Comparison of ENCODE assay signal across 17 cellular contexts in the genomic region with DNA sequence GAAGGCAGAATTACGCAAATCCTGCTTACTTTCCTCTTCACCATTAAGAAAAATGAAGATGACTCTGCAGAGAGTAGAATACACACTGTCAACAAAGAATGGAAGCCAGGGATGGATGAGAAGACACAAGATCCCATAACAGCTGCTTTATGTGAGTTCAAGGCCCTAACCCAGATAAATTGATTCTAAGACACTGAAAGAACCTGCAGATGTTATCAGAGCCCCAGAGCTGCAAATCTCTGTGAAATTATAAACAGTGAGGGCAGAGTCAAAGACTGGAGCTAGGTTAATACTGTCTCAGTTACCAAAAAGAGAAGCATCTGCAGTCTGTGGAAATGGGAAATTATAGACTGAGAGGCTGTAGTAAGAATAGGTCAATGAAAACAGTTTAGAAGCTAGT.
DNase-seq lines count a peak whose midpoint lies in the region; TF ChIP-seq lines count a peak whose summit lies in the region.
"Had no signal": no experiment of that assay in that cellular context is flagged by ENCODE, and none has a peak within 500 bp of the region (broad histone marks: within the 10 kb centered on the region; RNA-seq: fewer than 3 reads in every experiment).

No MANE protein-coding gene starts in this region.

- CTCF ChIA-PET in mammary epithelial cell (lab: Charles Lee; ENCODE audit: low non-redundant PET): no interaction called here

- in situ Hi-C loops in mammary epithelial cell (cut with MboI; ENCODE audit: low sequenced_read_pairs in 2 of 2) (no loop called here), transverse colon (cut with MboI; ENCODE audit: low pct_ligation_motif_present in 1 of 4, low pct_unique_long_range_greater_than_20kb in 1 of 4, low sequenced_read_pairs in 3 of 4) (no loop called here)

- TF ChIP-seq POLR2A in breast epithelium (IDR thresholded peaks at IDR 0.05) (no peak), transverse colon (IDR thresholded peaks at IDR 0.05) (no peak)

- H3K9ac ChIP-seq in mammary epithelial cell (ENCODE audit: insufficient read depth, low read length) (no peak overlapping the region), parathyroid adenoma (no peak overlapping the region)
- H3K9ac ChIP-seq: BLaER1 treated with 17β-estradiol and CSF1 and Interleukin-3, amounts not matched to agents 10 nM and 100 nM had no signal

- H2AFZ ChIP-seq in mammary epithelial cell (ENCODE audit: low read depth, low read length): peak overlapping the region; percentile 6
- H2AFZ ChIP-seq in parathyroid adenoma: peak overlapping the region; percentile 51

- TF ChIP-seq CTCF in mammary epithelial cell (conservative IDR thresholded peaks at IDR 0.05 in 1 of 2, IDR thresholded peaks at IDR 0.05 in 1 of 2; ENCODE audit: extremely low read depth in 1 of 2, insufficient read depth in 1 of 2, low read depth in 1 of 2, low read length in 2 of 2) (no peak), breast epithelium (IDR thresholded peaks at IDR 0.05) (no peak), parathyroid adenoma (IDR thresholded peaks at IDR 0.05) (no peak), transverse colon (IDR thresholded peaks at IDR 0.05) (no peak)

- H4K20me1 ChIP-seq in mammary epithelial cell (ENCODE audit: insufficient read depth, low read length): no peaks in the 10 kb centered on the region
- H4K20me1 ChIP-seq: BLaER1 treated with 17β-estradiol and CSF1 and Interleukin-3, amounts not matched to agents 10 nM and 100 nM had no signal

- WGBS in mammary epithelial cell (ENCODE audit: low coverage, missing lambda C conversion rate): 47% methylated on average over 1 of the region's 1 CpG
- WGBS in transverse colon (ENCODE audit: low coverage in 1 of 2), 2 donors: 40 to 50% methylated on average over 1 of the region's 1 CpG

- H3K27me3 ChIP-seq in mammary epithelial cell (ENCODE audit: insufficient read depth, low read length) (no peaks in the 10 kb centered on the region), breast epithelium (no peaks in the 10 kb centered on the region), parathyroid adenoma (ENCODE audit: control insufficient read depth, insufficient read depth, low read length) (no peaks in the 10 kb centered on the region), transverse colon (no peaks in the 10 kb centered on the region)
- H3K27me3 ChIP-seq: BLaER1 treated with 17β-estradiol and CSF1 and Interleukin-3, amounts not matched to agents 10 nM and 100 nM had no signal

- no TSS peak for BruUV-seq in mammary epithelial cell (replicated peaks; lab: Mats Ljungman, UMichigan)

- intact Hi-C loops in mammary epithelial cell (cut with micrococcal nuclease) (no loop called here), breast epithelium (cut with DNase I; ENCODE audit: low total_unique reads) (no loop called here), posterior cingulate gyrus (cut with DNase I) (no loop called here), transverse colon (cut with DNase I; ENCODE audit: low total_unique reads) (no loop called here)

- H3K4me3 ChIP-seq in mammary epithelial cell (replicated peaks in 1 of 3; ENCODE audit: insufficient read depth in 1 of 3, low read depth in 2 of 3, low read length in 3 of 3) (no peak overlapping the region), breast epithelium (no peak overlapping the region), parathyroid adenoma (ENCODE audit: low read depth, low read length) (no peak overlapping the region), transverse colon (no peak overlapping the region)
- H3K4me3 ChIP-seq: A549; BLaER1 treated with 17β-estradiol and CSF1 and Interleukin-3, amounts not matched to agents 10 nM and 100 nM had no signal

- dilution Hi-C loops in mammary epithelial cell (cut with HindIII; ENCODE audit: low sequenced_read_pairs): no loop called here

- DNase-seq in mammary epithelial cell: no peak
- no peak for DNase-seq in breast epithelium (ENCODE audit: low spot score in 2 of 2)
- peak; percentile 84 for DNase-seq in SK-N-DZ (ENCODE audit: low spot score)
- no peak for DNase-seq in posterior cingulate gyrus
- no peak for DNase-seq in transverse colon
- DNase-seq: AML-193; Caco-2; Calu3; CD4-positive, alpha-beta T cell; CD8-positive, alpha-beta T cell; DMS79 treated with DMSO at 0.1 percent for 48 hours; GF-D8 had no signal

- H3K4me1 ChIP-seq in mammary epithelial cell (ENCODE audit: insufficient read depth, low read length) (peaks cover 10% of the 10 kb centered on the region), breast epithelium (no peaks in the 10 kb centered on the region), parathyroid adenoma (peaks cover 38% of the 10 kb centered on the region), transverse colon (no peaks in the 10 kb centered on the region)
- H3K4me1 ChIP-seq: A549; BLaER1 treated with 17β-estradiol and CSF1 and Interleukin-3, amounts not matched to agents 10 nM and 100 nM; Caco-2 had no signal

- TF ChIP-seq EP300 in transverse colon (IDR thresholded peaks at IDR 0.05; ENCODE audit: low read depth): no peak

- H3K9me3 ChIP-seq in mammary epithelial cell (replicated peaks; ENCODE audit: insufficient read depth, low read length): no peaks in the 10 kb centered on the region
- H3K9me3 ChIP-seq in breast epithelium: no peaks in the 10 kb centered on the region
- H3K9me3 ChIP-seq in parathyroid adenoma (ENCODE audit: control insufficient read depth, low read length): no peaks in the 10 kb centered on the region
- H3K9me3 ChIP-seq in transverse colon: no peaks in the 10 kb centered on the region
- H3K9me3 ChIP-seq: A549; BLaER1 treated with 17β-estradiol and CSF1 and Interleukin-3, amounts not matched to agents 10 nM and 100 nM; Caco-2 had no signal

- no peaks in the 10 kb centered on the region for H3K36me3 ChIP-seq in mammary epithelial cell (ENCODE audit: insufficient read depth, low read length)
- H3K36me3 ChIP-seq in breast epithelium: no peaks in the 10 kb centered on the region
- H3K36me3 ChIP-seq in parathyroid adenoma (ENCODE audit: control insufficient read depth, insufficient read depth, low read length): no peaks in the 10 kb centered on the region
- H3K36me3 ChIP-seq in transverse colon: no peaks in the 10 kb centered on the region
- H3K36me3 ChIP-seq: BLaER1 treated with 17β-estradiol and CSF1 and Interleukin-3, amounts not matched to agents 10 nM and 100 nM had no signal

- H3K27ac ChIP-seq in mammary epithelial cell (ENCODE audit: insufficient read depth, low read depth, low read length) (no peak overlapping the region), breast epithelium (no peak overlapping the region), parathyroid adenoma (peak overlapping the region; percentile 70), transverse colon (no peak overlapping the region)
- H3K27ac ChIP-seq: 22Rv1; A549; BLaER1 treated with 17β-estradiol and CSF1 and Interleukin-3, amounts not matched to agents 10 nM and 100 nM; C4-2B had no signal

- H3K79me2 ChIP-seq in mammary epithelial cell (ENCODE audit: insufficient read depth, low read length) (no peaks in the 10 kb centered on the region), parathyroid adenoma (no peaks in the 10 kb centered on the region)

- no peak overlapping the region for H3K4me2 ChIP-seq in mammary epithelial cell (ENCODE audit: insufficient read depth, low read depth, low read length)
- H3K4me2 ChIP-seq in parathyroid adenoma (ENCODE audit: low read length): no peak overlapping the region
- H3K4me2 ChIP-seq: A549; BLaER1 treated with 17β-estradiol and CSF1 and Interleukin-3, amounts not matched to agents 10 nM and 100 nM had no signal
